ENCODE assay signal across 19 cellular contexts in the genomic region with DNA sequence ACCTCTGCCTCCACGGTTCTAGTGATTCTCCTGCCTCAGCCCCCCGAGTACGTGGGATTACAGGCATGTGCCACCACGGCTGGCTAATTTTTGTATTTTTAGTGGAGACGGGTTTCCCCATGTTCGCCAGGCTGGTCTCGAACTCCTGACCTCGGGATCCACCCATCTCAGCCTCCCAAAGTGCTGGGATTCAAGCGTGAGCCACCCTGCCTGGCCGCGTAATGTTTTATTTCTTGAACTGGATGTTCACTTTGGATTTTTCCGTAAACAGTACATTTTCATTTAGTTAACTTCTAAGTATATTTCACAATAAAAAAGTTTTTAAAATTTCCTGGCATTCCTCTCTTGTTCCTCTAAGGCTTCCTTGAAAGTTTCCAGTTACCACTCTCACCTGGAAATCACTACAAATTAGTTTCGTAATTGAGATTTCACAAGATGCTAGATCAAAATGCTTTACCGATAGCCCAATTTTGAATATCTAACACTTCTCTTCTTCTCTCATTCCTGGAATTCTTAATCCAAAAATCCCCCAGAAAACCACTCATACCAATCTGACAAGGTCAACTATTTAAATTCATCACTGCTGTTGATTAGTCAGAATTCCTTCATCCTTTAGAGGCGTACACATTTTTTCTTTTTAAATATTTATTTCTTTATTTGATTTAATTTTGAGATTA. TPM values are rescaled to one million over a fixed set of nuclear protein-coding genes. Genes with fewer than 3 reads are reported as not detected.
DNase-seq lines count a peak whose midpoint lies in the region; ATAC-seq and TF ChIP-seq lines count a peak whose summit lies in the region.
"Had no signal": no experiment of that assay in that cellular context is flagged by ENCODE, and none has a peak within 500 bp of the region (broad histone marks: within the 10 kb centered on the region; RNA-seq: fewer than 3 reads in every experiment).

No MANE protein-coding gene starts in this region.

- no peaks in the 10 kb centered on the region for H3K9me3 ChIP-seq in SJSA1 (replicated peaks)
- H3K9me3 ChIP-seq in fibroblast of lung (ENCODE audit: control insufficient read depth, insufficient read depth, low read depth, low read length): no peaks in the 10 kb centered on the region
- H3K9me3 ChIP-seq in sigmoid colon: no peaks in the 10 kb centered on the region
- H3K9me3 ChIP-seq: pancreas had no signal

- H3K4me3 ChIP-seq in SJSA1: no peak overlapping the region
- no peak overlapping the region for H3K4me3 ChIP-seq in fibroblast of lung (replicated peaks in 1 of 4; ENCODE audit: control extremely low read depth in 1 of 4, insufficient read depth in 1 of 4, low read depth in 3 of 4, low read length in 4 of 4)
- no peak overlapping the region for H3K4me3 ChIP-seq in brain microvascular endothelial cell (ENCODE audit: low read depth, low read length)
- no peak overlapping the region for H3K4me3 ChIP-seq in sigmoid colon
- H3K4me3 ChIP-seq: pancreas had no signal

- H3K9ac ChIP-seq in fibroblast of lung (ENCODE audit: insufficient read depth, low read length): no peak overlapping the region

- no peak for TF ChIP-seq EP300 in sigmoid colon (IDR thresholded peaks at IDR 0.05)

- H4K20me1 ChIP-seq in fibroblast of lung (ENCODE audit: control insufficient read depth, extremely low read depth, insufficient read depth, low read length): no peaks in the 10 kb centered on the region

- DNase-seq in EH (ENCODE audit: low read depth): peak; percentile 67
- no peak for DNase-seq in SJSA1 (ENCODE audit: low read depth in 1 of 2, low spot score in 2 of 2)
- DNase-seq in fibroblast of lung (ENCODE audit: low read depth in 2 of 2): peak in 1 of 2 donors; percentile 72
- DNase-seq in omental fat pad (ENCODE audit: low spot score): no peak
- no peak for DNase-seq in brain microvascular endothelial cell
- DNase-seq in GF-D8 (lab: John Stamatoyannopoulos, UW): no peak
- no peak for DNase-seq in sigmoid colon
- DNase-seq: activated CD4-positive, CD25-positive, alpha-beta regulatory T cell treated with anti-CD3 and anti-CD28 coated beads, Interleukin-2, amount 50 U/mL, for 72 hours; activated CD8-positive, alpha-beta T cell treated with anti-CD3 and anti-CD28 coated beads, Interleukin-2, amount 10 ng/mL, durations not matched to agents 7 days and 5 days; activated naive CD4-positive, alpha-beta T cell treated with Interleukin-2 at 50 U/mL for 16 hours; CD4-positive, CD25-positive, alpha-beta regulatory T cell; DMS 273 treated with DMSO at 0.1 percent for 48 hours; KBM-7; kidney; natural killer cell; NCI-H1694; pancreas had no signal

- intact Hi-C loops in sigmoid colon (cut with DNase I): no loop called here

- in situ Hi-C loops in brain microvascular endothelial cell (cut with HindIII; ENCODE audit: low pct_ligation_motif_present, low sequenced_read_pairs): no loop called here

- peaks cover 22% of the 10 kb centered on the region for H3K4me1 ChIP-seq in SJSA1 (replicated peaks)
- peaks cover 4% of the 10 kb centered on the region for H3K4me1 ChIP-seq in fibroblast of lung (ENCODE audit: control insufficient read depth, extremely low read depth, insufficient read depth, low read length)
- no peaks in the 10 kb centered on the region for H3K4me1 ChIP-seq in sigmoid colon
- H3K4me1 ChIP-seq: pancreas had no signal

- H3K4me2 ChIP-seq in fibroblast of lung (ENCODE audit: extremely low read depth, insufficient read depth, low read length): peak overlapping the region; percentile 25

- 90% methylated on average over 15 of the region's 15 CpGs for WGBS in sigmoid colon, 2 donors

- ATAC-seq in omental fat pad (ENCODE audit: low FRiP score): peak; percentile 81
- ATAC-seq in HG03025 (IDR thresholded peaks at IDR 0.05; ENCODE audit: low FRiP score, unreplicated experiment): no peak
- ATAC-seq: activated CD8-positive, alpha-beta T cell treated with anti-CD3 and anti-CD28 coated beads, Interleukin-2, amount 10 ng/mL, durations not matched to agents 7 days and 5 days; natural killer cell; pancreas; sciatic nerve had no signal

- TF ChIP-seq POLR2A in sigmoid colon (IDR thresholded peaks at IDR 0.05): no peak

- H3K36me3 ChIP-seq in SJSA1 (no peaks in the 10 kb centered on the region), fibroblast of lung (ENCODE audit: control insufficient read depth, insufficient read depth, low read length) (no peaks in the 10 kb centered on the region), brain microvascular endothelial cell (replicated peaks) (no peaks in the 10 kb centered on the region), sigmoid colon (no peaks in the 10 kb centered on the region)
- H3K36me3 ChIP-seq: pancreas had no signal

- no peak overlapping the region for H2AFZ ChIP-seq in fibroblast of lung (ENCODE audit: low read length)

- H3K27ac ChIP-seq in SJSA1: peak overlapping the region; percentile 84
- peak overlapping the region; percentile 9 for H3K27ac ChIP-seq in fibroblast of lung (ENCODE audit: insufficient read depth, low read length)
- no peak overlapping the region for H3K27ac ChIP-seq in brain microvascular endothelial cell
- no peak overlapping the region for H3K27ac ChIP-seq in sigmoid colon

- H3K27me3 ChIP-seq in SJSA1 (replicated peaks): no peaks in the 10 kb centered on the region
- H3K27me3 ChIP-seq in fibroblast of lung (ENCODE audit: control insufficient read depth, insufficient read depth, low read length): no peaks in the 10 kb centered on the region
- H3K27me3 ChIP-seq in brain microvascular endothelial cell (replicated peaks): no peaks in the 10 kb centered on the region
- no peaks in the 10 kb centered on the region for H3K27me3 ChIP-seq in sigmoid colon
- H3K27me3 ChIP-seq: pancreas had no signal

- no peaks in the 10 kb centered on the region for H3K79me2 ChIP-seq in fibroblast of lung (ENCODE audit: control insufficient read depth, insufficient read depth, low read length)

- TF ChIP-seq CTCF in fibroblast of lung (conservative IDR thresholded peaks at IDR 0.05 in 1 of 2, IDR thresholded peaks at IDR 0.05 in 1 of 2; ENCODE audit: low read depth in 1 of 2, low read length in 2 of 2) (no peak), omental fat pad (IDR thresholded peaks at IDR 0.05) (no peak), brain microvascular endothelial cell (IDR thresholded peaks at IDR 0.05; ENCODE audit: low read depth, low read length, missing control alignments) (no peak), sigmoid colon (IDR thresholded peaks at IDR 0.05) (no peak)

RNA-seq across cellular contexts. Expression of gene INO80, which starts 44.7 kb away (rescaled TPM):
- total RNA-seq in SJSA1 (2014; rRNA removed; shearing (Covaris generic)): 25.5 and 35.0 TPM in 2 replicates
- total RNA-seq in fibroblast of lung (22.3 and 34.0 TPM in 2 replicates), omental fat pad (10 to 100 TPM; 27.9 to 31.6 (median 28.4) TPM), sigmoid colon (10 to 100 TPM; 17.1 to 36.6 (median 19.4) TPM)
- polyA plus RNA-seq in fibroblast of lung (5.7 and 6.0 TPM in 2 replicates), sigmoid colon (10 to 100 TPM in 1 of 3 donors, 1 to 10 TPM in 2; 7.2 to 17.9 (median 7.9) TPM)
- 11.1 and 13.7 TPM in 2 replicates for polyA plus RNA-seq in fibroblast of lung (2012)
- 31.0 and 47.9 TPM in 2 replicates for polyA minus RNA-seq in fibroblast of lung (ENCODE audit: low replicate concordance)

Comparison
In these comparisons a context has a peak if more than half of its experiments do, and no peak if none do; other contexts are left out.
1. H3K27ac ChIP-seq: peak in SJSA1 (single experiment) and fibroblast of lung (single experiment); none in brain microvascular endothelial cell (single experiment) and sigmoid colon (0 of 4).